In genomic region chr20:37669773-37670236, GRCh38 we compare ENCODE assay signal across 12 cellular contexts. TPM values are rescaled to one million over a fixed set of nuclear protein-coding genes. Genes with fewer than 3 reads are reported as not detected.
A peak's percentile ranks its signal among the peaks of the same experiment; 100 is the strongest.
DNase-seq lines count a peak whose midpoint lies in the region; ATAC-seq and TF ChIP-seq lines count a peak whose summit lies in the region.
"Had no signal": no experiment of that assay in that cellular context is flagged by ENCODE, and none has a peak within 500 bp of the region (broad histone marks: within the 10 kb centered on the region; RNA-seq: fewer than 3 reads in every experiment).

No MANE protein-coding gene starts in this region.

- 39 to 45% methylated on average over 5 to 6 of the region's 12 CpGs for WGBS in gastroesophageal sphincter (ENCODE audit: low coverage in 1 of 2), 2 donors

- DNase-seq in left ventricle myocardium inferior (no peak), Right ventricle myocardium superior (no peak), SJCRH30 (no peak), germinal center (ENCODE audit: low spot score) (no peak), GM19238 (ENCODE audit: insufficient read length, low spot score) (no peak), H4 (ENCODE audit: low spot score) (no peak)
- DNase-seq: activated gamma-delta T cell; effector memory CD4-positive, alpha-beta T cell; NCI-H774 had no signal

- H3K9ac ChIP-seq in subcutaneous abdominal adipose tissue (ENCODE audit: low read length in 5 of 5), result no peak overlapping the region

- no peak for TF ChIP-seq CTCF in left ventricle myocardium inferior (IDR thresholded peaks at IDR 0.05; ENCODE audit: borderline replicate concordance)
- TF ChIP-seq CTCF in gastroesophageal sphincter (IDR thresholded peaks at IDR 0.05), result no peak

- TF ChIP-seq EP300 in gastroesophageal sphincter (IDR thresholded peaks at IDR 0.05), result no peak

- H3K36me3 ChIP-seq in left ventricle myocardium inferior (no peaks in the 10 kb centered on the region), SJCRH30 (no peaks in the 10 kb centered on the region), gastroesophageal sphincter (no peaks in the 10 kb centered on the region), subcutaneous abdominal adipose tissue (ENCODE audit: control insufficient read depth in 5 of 5, insufficient read depth in 5 of 5, low read length in 5 of 5) (no peaks in the 10 kb centered on the region)
- H3K36me3 ChIP-seq: upper lobe of left lung had no signal

- H3K27me3 ChIP-seq in left ventricle myocardium inferior (ENCODE audit: low read depth), result peaks cover 43% of the 10 kb centered on the region
- no peaks in the 10 kb centered on the region for H3K27me3 ChIP-seq in SJCRH30
- peaks cover 27% of the 10 kb centered on the region for H3K27me3 ChIP-seq in gastroesophageal sphincter
- H3K27me3 ChIP-seq in subcutaneous abdominal adipose tissue (ENCODE audit: control insufficient read depth in 5 of 5, insufficient read depth in 4 of 5, low read length in 5 of 5), result peaks cover 4 to 21% (median 5%) of the 10 kb centered on the region in 5 donors
- H3K27me3 ChIP-seq: upper lobe of left lung had no signal

- no peak for TF ChIP-seq POLR2A in gastroesophageal sphincter (IDR thresholded peaks at IDR 0.05)

- intact Hi-C loops in left ventricle myocardium inferior (cut with micrococcal nuclease) (no loop called here), Right ventricle myocardium superior (cut with DNase I) (no loop called here)

- H3K9me3 ChIP-seq in left ventricle myocardium inferior (replicated peaks), result peaks cover 9% of the 10 kb centered on the region
- H3K9me3 ChIP-seq in SJCRH30 (replicated peaks), result no peaks in the 10 kb centered on the region
- H3K9me3 ChIP-seq in gastroesophageal sphincter, result no peaks in the 10 kb centered on the region
- no peaks in the 10 kb centered on the region for H3K9me3 ChIP-seq in subcutaneous abdominal adipose tissue (ENCODE audit: control insufficient read depth in 5 of 5, low read length in 5 of 5)
- H3K9me3 ChIP-seq: upper lobe of left lung had no signal

- H3K4me3 ChIP-seq in left ventricle myocardium inferior (peak overlapping the region; percentile 49), SJCRH30 (peak overlapping the region; percentile 27), gastroesophageal sphincter (peak overlapping the region; percentile 30 to 41), subcutaneous abdominal adipose tissue (ENCODE audit: low read depth in 1 of 5, low read length in 5 of 5) (peak overlapping the region in 4 of 5 donors; percentile 28 to 48 (median 30))

- H3K4me1 ChIP-seq in left ventricle myocardium inferior (no peaks in the 10 kb centered on the region), SJCRH30 (peaks cover 2% of the 10 kb centered on the region; the same call in 1 of the 2 replicates), gastroesophageal sphincter (peaks cover 0 to 18% (median 0%) of the 10 kb centered on the region in 3 donors), subcutaneous abdominal adipose tissue (ENCODE audit: control insufficient read depth in 5 of 5, insufficient read depth in 5 of 5, low read length in 5 of 5) (peaks cover 0 to 15% (median 12%) of the 10 kb centered on the region in 5 donors)

- H3K27ac ChIP-seq in left ventricle myocardium inferior (replicated peaks) (no peak overlapping the region), SJCRH30 (no peak overlapping the region), gastroesophageal sphincter (no peak overlapping the region), subcutaneous abdominal adipose tissue (ENCODE audit: low read depth, low read length) (no peak overlapping the region)
- H3K27ac ChIP-seq: upper lobe of left lung had no signal

- ATAC-seq in Right ventricle myocardium superior (ENCODE audit: poor library complexity) (no peak), gastroesophageal sphincter (no peak)

RNA-seq across cellular contexts. Expression of gene CTNNBL1, which starts 24.0 kb away (rescaled TPM):
- total RNA-seq in left ventricle myocardium inferior, result 58.8 TPM
- total RNA-seq in Right ventricle myocardium superior, result 60.9 TPM
- 85.2 and 89.5 TPM in 2 replicates for total RNA-seq in SJCRH30 (2014; rRNA removed; shearing (Covaris generic))
- total RNA-seq in gastroesophageal sphincter, result 10 to 100 TPM; 43.8 to 58.4 (median 47.1) TPM
- 31.2 and 39.8 TPM in 2 replicates for total RNA-seq in H4 (2014; rRNA removed; shearing (Covaris generic))
